ENCODE assay signal across 1 cellular context in genomic region chr21:42862123-42862475, GRCh38.
TF ChIP-seq lines count a peak whose summit lies in the region.

No MANE protein-coding gene starts in this region.

TF ChIP-seq in H1, 55 proteins besides CTCF, POLR2A, EP300 and RAD21 (continued from another document):
- TF ChIP-seq, protein P1, sequence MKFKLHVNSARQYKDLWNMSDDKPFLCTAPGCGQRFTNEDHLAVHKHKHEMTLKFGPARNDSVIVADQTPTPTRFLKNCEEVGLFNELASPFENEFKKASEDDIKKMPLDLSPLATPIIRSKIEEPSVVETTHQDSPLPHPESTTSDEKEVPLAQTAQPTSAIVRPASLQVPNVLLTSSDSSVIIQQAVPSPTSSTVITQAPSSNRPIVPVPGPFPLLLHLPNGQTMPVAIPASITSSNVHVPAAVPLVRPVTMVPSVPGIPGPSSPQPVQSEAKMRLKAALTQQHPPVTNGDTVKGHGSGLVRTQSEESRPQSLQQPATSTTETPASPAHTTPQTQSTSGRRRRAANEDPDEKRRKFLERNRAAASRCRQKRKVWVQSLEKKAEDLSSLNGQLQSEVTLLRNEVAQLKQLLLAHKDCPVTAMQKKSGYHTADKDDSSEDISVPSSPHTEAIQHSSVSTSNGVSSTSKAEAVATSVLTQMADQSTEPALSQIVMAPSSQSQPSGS (IDR thresholded peaks at IDR 0.05; ENCODE audit: low read length) = no peak
- no peak for TF ChIP-seq POU5F1 (IDR thresholded peaks at IDR 0.05; ENCODE audit: low read depth, low read length)
- no peak for TF ChIP-seq SIX5 (IDR thresholded peaks at IDR 0.05; ENCODE audit: low read depth, low read length)
- no peak for TF ChIP-seq SAP30 (IDR thresholded peaks at IDR 0.05; ENCODE audit: insufficient read depth, insufficient replicate concordance, low read length)
- no peak for TF ChIP-seq ASH2L (IDR thresholded peaks at IDR 0.05; ENCODE audit: low read length)
- no peak for TF ChIP-seq GABPA (IDR thresholded peaks at IDR 0.05; ENCODE audit: borderline replicate concordance, insufficient read depth, low read length)
- no peak for TF ChIP-seq JUN (IDR thresholded peaks at IDR 0.05; ENCODE audit: low read depth, low read length)
TF ChIP-seq in H1: peak in this region for 0.
